1 cellular context compared by ENCODE assay signal in genomic region chr17:42221886-42222745, GRCh38.
TF ChIP-seq lines count a peak whose summit lies in the region.

No MANE protein-coding gene starts in this region.

TF ChIP-seq in HEK293, 187 proteins besides CTCF, POLR2A, EP300 and RAD21 (continued from another document and continues in another):
- TF ChIP-seq PRDM6 (tag by site-specific recombination; IDR thresholded peaks at IDR 0.05) (no peak), ZNF658 (tag by site-specific recombination; IDR thresholded peaks at IDR 0.05) (peak; percentile 82; the same call in 1 of the 2 replicates), ZNF596 (tag by site-specific recombination; IDR thresholded peaks at IDR 0.05) (no peak), SP2 (tag by site-specific recombination; IDR thresholded peaks at IDR 0.05) (no peak), KLF17 (tag by site-specific recombination; IDR thresholded peaks at IDR 0.05) (no peak), ZNF221 (tag by site-specific recombination; IDR thresholded peaks at IDR 0.05; ENCODE audit: borderline replicate concordance) (no peak), GLIS2 (tag by site-specific recombination; IDR thresholded peaks at IDR 0.05) (no peak), ZNF155 (tag by site-specific recombination; IDR thresholded peaks at IDR 0.05) (0 out of 2 replicates have a peak, but pooled peaks have one; percentile 67), ZNF169 (tag by site-specific recombination; IDR thresholded peaks at IDR 0.05) (0 out of 2 replicates have a peak, but pooled peaks have one; percentile 41), ZNF133 (tag by site-specific recombination; IDR thresholded peaks at IDR 0.05) (no peak), ZNF626 (tag by site-specific recombination; IDR thresholded peaks at IDR 0.05) (no peak), TSHZ1 (tag by site-specific recombination; IDR thresholded peaks at IDR 0.05; ENCODE audit: borderline replicate concordance) (no peak), ZBTB8A (tag by site-specific recombination; IDR thresholded peaks at IDR 0.05) (no peak), ZBTB20 (tag by site-specific recombination; IDR thresholded peaks at IDR 0.05) (no peak), ZBTB48 (tag by site-specific recombination; IDR thresholded peaks at IDR 0.05) (no peak), ZNF16 (tag by site-specific recombination; IDR thresholded peaks at IDR 0.05; ENCODE audit: low read depth) (no peak), ZNF555 (tag by site-specific recombination; conservative IDR thresholded peaks at IDR 0.05) (no peak), ZNF600 (tag by site-specific recombination; IDR thresholded peaks at IDR 0.05) (no peak), ZNF621 (tag by site-specific recombination; IDR thresholded peaks at IDR 0.05) (0 out of 2 replicates have a peak, but pooled peaks have one; percentile 69), ZNF121 (tag by site-specific recombination; IDR thresholded peaks at IDR 0.05) (no peak), ZNF404 (tag by site-specific recombination; IDR thresholded peaks at IDR 0.05) (no peak), GLI4 (tag by site-specific recombination; IDR thresholded peaks at IDR 0.05) (no peak; the same call in 1 of the 2 replicates), ZNF266 (tag by site-specific recombination; IDR thresholded peaks at IDR 0.05; ENCODE audit: low read depth) (peak; percentile 56; the same call in 1 of the 2 replicates), ZNF132 (tag by site-specific recombination; IDR thresholded peaks at IDR 0.05; ENCODE audit: borderline replicate concordance) (no peak), ZNF660 (tag by site-specific recombination; IDR thresholded peaks at IDR 0.05) (no peak), ZNF561 (tag by site-specific recombination; IDR thresholded peaks at IDR 0.05; ENCODE audit: borderline replicate concordance) (no peak), ZFP37 (tag by site-specific recombination; IDR thresholded peaks at IDR 0.05) (no peak), MEIS1 (CRISPR knock-in tag; IDR thresholded peaks at IDR 0.05; ENCODE audit: borderline replicate concordance) (no peak), BCL11B (tag by site-specific recombination; IDR thresholded peaks at IDR 0.05; ENCODE audit: low read depth) (no peak), KLF1 (tag by site-specific recombination; IDR thresholded peaks at IDR 0.05) (no peak), ZNF157 (tag by site-specific recombination; IDR thresholded peaks at IDR 0.05) (peak; percentile 52), SP3 (tag by site-specific recombination; IDR thresholded peaks at IDR 0.05) (no peak), GLIS1 (tag by site-specific recombination; IDR thresholded peaks at IDR 0.05) (no peak; the same call in 1 of the 2 replicates), ZNF362 (tag by site-specific recombination; IDR thresholded peaks at IDR 0.05) (no peak), GLI2 (tag by site-specific recombination; IDR thresholded peaks at IDR 0.05; ENCODE audit: borderline replicate concordance, low read depth) (no peak), ZNF19 (tag by site-specific recombination; IDR thresholded peaks at IDR 0.05; ENCODE audit: low read depth) (no peak), PATZ1 (tag by site-specific recombination; IDR thresholded peaks at IDR 0.05) (no peak), ZNF704 (tag by site-specific recombination; IDR thresholded peaks at IDR 0.05) (no peak), ZNF114 (tag by site-specific recombination; IDR thresholded peaks at IDR 0.05) (no peak), ZNF239 (tag by site-specific recombination; IDR thresholded peaks at IDR 0.05) (peak; percentile 69; the same call in 1 of the 2 replicates), PRDM10 (tag by site-specific recombination; IDR thresholded peaks at IDR 0.05) (no peak), ZNF175 (tag by site-specific recombination; IDR thresholded peaks at IDR 0.05) (peak; percentile 46; the same call in 1 of the 2 replicates), ZNF394 (tag by site-specific recombination; IDR thresholded peaks at IDR 0.05; ENCODE audit: borderline replicate concordance) (no peak), ZNF843 (tag by site-specific recombination; IDR thresholded peaks at IDR 0.05) (no peak), ZBTB6 (tag by site-specific recombination; IDR thresholded peaks at IDR 0.05) (no peak), TRIM28 (IDR thresholded peaks at IDR 0.05; ENCODE audit: borderline replicate concordance, low read length) (no peak), ZNF18 (tag by site-specific recombination; IDR thresholded peaks at IDR 0.05) (no peak), OSR2 (tag by site-specific recombination; IDR thresholded peaks at IDR 0.05) (no peak; the same call in 1 of the 2 replicates)
